ENCODE assay signal across 1 cellular context in genomic region chr1:40167317-40167716, GRCh38.
TF ChIP-seq lines count a peak whose summit lies in the region.

No MANE protein-coding gene starts in this region.

TF ChIP-seq in GM12878, 131 proteins besides CTCF, POLR2A, EP300 and RAD21:
- no peak for TF ChIP-seq MEF2A (IDR thresholded peaks at IDR 0.05; ENCODE audit: insufficient read depth, low read depth, low read length)
- 0 out of 2 replicates have a peak, but pooled peaks have one; percentile 64 for TF ChIP-seq IRF4 (IDR thresholded peaks at IDR 0.05; ENCODE audit: low read depth, low read length)
